ENCODE assay signal across 8 cellular contexts in genomic region chr3:23135026-23135785, GRCh38.
"Had no signal": no experiment of that assay in that cellular context is flagged by ENCODE, and none has a peak within 500 bp of the region (broad histone marks: within the 10 kb centered on the region; RNA-seq: fewer than 3 reads in every experiment).

No MANE protein-coding gene starts in this region.

- H3K9me3 ChIP-seq: HAP-1 had no signal

- H3K9me3 Mint-ChIP-seq: H9, HFFc6 had no signal

- H2AFZ ChIP-seq: GM23248 had no signal

- H3K27ac Mint-ChIP-seq: H9, HFFc6 had no signal

- ATAC-seq: HCT116 had no signal

- H3K4me1 ChIP-seq: HAP-1 had no signal

- H3K36me3 ChIP-seq: HAP-1 had no signal

- H3K4me3 Mint-ChIP-seq: H9, HFFc6 had no signal

- DNase-seq: GM23248, GOT3, H7, H9, HCEC 1CT, HFFc6 had no signal

- H3K9ac ChIP-seq: GM23248 had no signal

- H3K4me3 ChIP-seq: GM23248, HAP-1 had no signal

- H3K27ac ChIP-seq: GM23248 had no signal
